Comparison of ENCODE assay signal across 11 cellular contexts in the genomic region with DNA sequence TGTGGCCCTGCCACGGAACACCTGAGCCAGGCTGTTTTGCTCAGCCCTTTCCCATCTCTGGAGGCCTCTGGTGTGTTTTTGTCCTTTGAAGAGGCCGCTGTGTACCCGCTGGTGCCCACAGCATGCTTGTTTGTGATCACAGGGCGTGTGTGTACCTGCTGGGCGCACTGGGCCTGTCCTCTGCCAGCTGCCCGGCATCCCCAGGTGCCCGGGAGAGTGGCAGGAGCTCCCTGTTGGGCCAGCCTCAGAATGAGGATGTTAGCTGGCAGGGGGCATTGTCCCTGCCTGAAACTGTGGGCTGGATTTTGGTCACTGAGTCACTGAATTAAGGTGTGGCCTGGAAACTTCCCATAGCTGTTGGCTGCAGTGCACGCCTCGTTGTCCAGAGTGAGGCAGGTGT. TPM values are rescaled to one million over a fixed set of nuclear protein-coding genes. Genes with fewer than 3 reads are reported as not detected.
A peak's percentile ranks its signal among the peaks of the same experiment; 100 is the strongest.
DNase-seq lines count a peak whose midpoint lies in the region; ATAC-seq and TF ChIP-seq lines count a peak whose summit lies in the region.
"Had no signal": no experiment of that assay in that cellular context is flagged by ENCODE, and none has a peak within 500 bp of the region (broad histone marks: within the 10 kb centered on the region; RNA-seq: fewer than 3 reads in every experiment).

No MANE protein-coding gene starts in this region.

- H3K27me3 Mint-ChIP-seq in activated T-cell treated with anti-CD3 and anti-CD28 coated beads, Interleukin-2, amount 50 U/mL, for 24 hours, result no peaks in the 10 kb centered on the region
- H3K27me3 Mint-ChIP-seq: activated CD8-positive, alpha-beta memory T cell treated with anti-CD3 and anti-CD28 coated beads, Interleukin-2, amount 10 ng/mL, durations not matched to agents 7 days and 5 days had no signal

- H3K4me3 ChIP-seq in HEK293 (ENCODE audit: low read depth, low read length) (no peak overlapping the region), prostate gland (no peak overlapping the region)

- POLR2A ChIA-PET in HEK293 (lab: Yijun Ruan, JAX) (interaction anchor here (1.3 kb wide), 1 partner anchor 31 kb away, joined by 3 read pairs; a partner anchor contains a TSS), RWPE1 (lab: Yijun Ruan, JAX; ENCODE audit: low non-redundant PET) (no interaction called here)

- no peak overlapping the region for H3K27ac ChIP-seq in HEK293 (ENCODE audit: extremely low read depth, low read depth, low read length)
- H3K27ac ChIP-seq in RWPE1, result peak overlapping the region; percentile 99
- H3K27ac ChIP-seq in prostate gland, result peak overlapping the region; percentile 96 to 98

- no peaks in the 10 kb centered on the region for H3K36me3 Mint-ChIP-seq in activated T-cell treated with anti-CD3 and anti-CD28 coated beads, Interleukin-2, amount 50 U/mL, for 24 hours (ENCODE audit: low read depth)
- H3K36me3 Mint-ChIP-seq: activated CD8-positive, alpha-beta memory T cell treated with anti-CD3 and anti-CD28 coated beads, Interleukin-2, amount 10 ng/mL, durations not matched to agents 7 days and 5 days; memory B cell had no signal

- no peak overlapping the region for H3K27ac Mint-ChIP-seq in activated T-cell treated with anti-CD3 and anti-CD28 coated beads, Interleukin-2, amount 50 U/mL, for 24 hours
- H3K27ac Mint-ChIP-seq: activated CD8-positive, alpha-beta memory T cell treated with anti-CD3 and anti-CD28 coated beads, Interleukin-2, amount 10 ng/mL, durations not matched to agents 7 days and 5 days; memory B cell had no signal

- no peak for TF ChIP-seq CTCF in HEK293 (tag by site-specific recombination; IDR thresholded peaks at IDR 0.05)
- TF ChIP-seq CTCF in RWPE1 (conservative IDR thresholded peaks at IDR 0.05; ENCODE audit: low read depth), result no peak
- no peak for TF ChIP-seq CTCF in prostate gland (IDR thresholded peaks at IDR 0.05)

- peak; percentile 67 for ATAC-seq in esophagus mucosa
- ATAC-seq in HG02885 (IDR thresholded peaks at IDR 0.05; ENCODE audit: poor library complexity, unreplicated experiment), result no peak
- no peak for ATAC-seq in GM18870 (IDR thresholded peaks at IDR 0.05; ENCODE audit: unreplicated experiment)
- ATAC-seq: activated CD8-positive, alpha-beta memory T cell treated with anti-CD3 and anti-CD28 coated beads, Interleukin-2, amount 10 ng/mL, durations not matched to agents 7 days and 5 days had no signal

- H3K36me3 ChIP-seq in HEK293 (ENCODE audit: control insufficient read depth in 2 of 2, insufficient read depth in 1 of 2, low read length in 2 of 2), result peaks cover 0 to 12% of the 10 kb centered on the region in 2 experiments; a peak in 1 of 3 replicates
- H3K36me3 ChIP-seq in prostate gland, result no peaks in the 10 kb centered on the region

- no peaks in the 10 kb centered on the region for H3K9me3 Mint-ChIP-seq in activated T-cell treated with anti-CD3 and anti-CD28 coated beads, Interleukin-2, amount 50 U/mL, for 24 hours
- H3K9me3 Mint-ChIP-seq: memory B cell had no signal

- H3K4me3 Mint-ChIP-seq in activated T-cell treated with anti-CD3 and anti-CD28 coated beads, Interleukin-2, amount 50 U/mL, for 24 hours, result no peak overlapping the region
- H3K4me3 Mint-ChIP-seq: activated CD8-positive, alpha-beta memory T cell treated with anti-CD3 and anti-CD28 coated beads, Interleukin-2, amount 10 ng/mL, durations not matched to agents 7 days and 5 days; memory B cell had no signal

- H3K27me3 ChIP-seq in prostate gland (replicated peaks; ENCODE audit: insufficient read depth), result no peaks in the 10 kb centered on the region

- TF ChIP-seq POLR2A in prostate gland (IDR thresholded peaks at IDR 0.05), result peak; percentile 46

- H3K4me1 ChIP-seq in HEK293 (ENCODE audit: control insufficient read depth, insufficient read depth, low read length) (no peaks in the 10 kb centered on the region), prostate gland (replicated peaks) (peaks cover 51% of the 10 kb centered on the region)

- intact Hi-C loops in prostate gland (cut with DNase I), result no loop called here

- H3K9me3 ChIP-seq in HEK293 (ENCODE audit: control insufficient read depth, insufficient read depth, low read depth, low read length), result no peaks in the 10 kb centered on the region
- no peaks in the 10 kb centered on the region for H3K9me3 ChIP-seq in prostate gland

- WGBS in prostate gland, result 25% methylated on average over 7 of the region's 9 CpGs

- H3K4me1 Mint-ChIP-seq in activated T-cell treated with anti-CD3 and anti-CD28 coated beads, Interleukin-2, amount 50 U/mL, for 24 hours (ENCODE audit: low read depth), result peaks cover 8% of the 10 kb centered on the region

- CTCF ChIA-PET in HEK293 (lab: Yijun Ruan, JAX), result interaction anchor here (1.1 kb wide), 1 partner anchor 42 kb away, joined by 3 read pairs; no protein-coding TSS in a partner anchor
- CTCF ChIA-PET in RWPE1 (lab: Yijun Ruan, JAX), result interaction anchor here (0.5 kb wide), 1 partner anchor 480 kb away, joined by 3 read pairs; no protein-coding TSS in a partner anchor

- DNase-seq in RWPE1 (ENCODE audit: low spot score), result peak; percentile 33
- peak; percentile 92 for DNase-seq in prostate gland (ENCODE audit: low spot score)
- no peak for DNase-seq in GF-D8 (lab: John Stamatoyannopoulos, UW)
- no peak for DNase-seq in activated T-cell treated with anti-CD3 and anti-CD28 coated beads, Interleukin-2, amount 50 U/mL, for 24 hours
- DNase-seq: activated CD8-positive, alpha-beta memory T cell treated with anti-CD3 and anti-CD28 coated beads, Interleukin-2, amount 10 ng/mL, durations not matched to agents 7 days and 5 days; SW 1271 had no signal

TF ChIP-seq in HEK293, 187 proteins besides CTCF, POLR2A, EP300 and RAD21:
- TF ChIP-seq, protein P1, sequence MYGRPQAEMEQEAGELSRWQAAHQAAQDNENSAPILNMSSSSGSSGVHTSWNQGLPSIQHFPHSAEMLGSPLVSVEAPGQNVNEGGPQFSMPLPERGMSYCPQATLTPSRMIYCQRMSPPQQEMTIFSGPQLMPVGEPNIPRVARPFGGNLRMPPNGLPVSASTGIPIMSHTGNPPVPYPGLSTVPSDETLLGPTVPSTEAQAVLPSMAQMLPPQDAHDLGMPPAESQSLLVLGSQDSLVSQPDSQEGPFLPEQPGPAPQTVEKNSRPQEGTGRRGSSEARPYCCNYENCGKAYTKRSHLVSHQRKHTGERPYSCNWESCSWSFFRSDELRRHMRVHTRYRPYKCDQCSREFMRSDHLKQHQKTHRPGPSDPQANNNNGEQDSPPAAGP (tag by site-specific recombination; IDR thresholded peaks at IDR 0.05), result no peak
- TF ChIP-seq ZIC2 (tag by site-specific recombination; IDR thresholded peaks at IDR 0.05) (peak; percentile 83), ZNF549 (tag by site-specific recombination; IDR thresholded peaks at IDR 0.05) (no peak), ZNF266 (tag by site-specific recombination; IDR thresholded peaks at IDR 0.05; ENCODE audit: low read depth) (no peak), ZXDB (tag by site-specific recombination; IDR thresholded peaks at IDR 0.05) (no peak), ZFP41 (tag by site-specific recombination; IDR thresholded peaks at IDR 0.05; ENCODE audit: borderline replicate concordance) (no peak), ZNF202 (tag by site-specific recombination; IDR thresholded peaks at IDR 0.05; ENCODE audit: borderline replicate concordance) (no peak)
- TF ChIP-seq, protein P2, sequence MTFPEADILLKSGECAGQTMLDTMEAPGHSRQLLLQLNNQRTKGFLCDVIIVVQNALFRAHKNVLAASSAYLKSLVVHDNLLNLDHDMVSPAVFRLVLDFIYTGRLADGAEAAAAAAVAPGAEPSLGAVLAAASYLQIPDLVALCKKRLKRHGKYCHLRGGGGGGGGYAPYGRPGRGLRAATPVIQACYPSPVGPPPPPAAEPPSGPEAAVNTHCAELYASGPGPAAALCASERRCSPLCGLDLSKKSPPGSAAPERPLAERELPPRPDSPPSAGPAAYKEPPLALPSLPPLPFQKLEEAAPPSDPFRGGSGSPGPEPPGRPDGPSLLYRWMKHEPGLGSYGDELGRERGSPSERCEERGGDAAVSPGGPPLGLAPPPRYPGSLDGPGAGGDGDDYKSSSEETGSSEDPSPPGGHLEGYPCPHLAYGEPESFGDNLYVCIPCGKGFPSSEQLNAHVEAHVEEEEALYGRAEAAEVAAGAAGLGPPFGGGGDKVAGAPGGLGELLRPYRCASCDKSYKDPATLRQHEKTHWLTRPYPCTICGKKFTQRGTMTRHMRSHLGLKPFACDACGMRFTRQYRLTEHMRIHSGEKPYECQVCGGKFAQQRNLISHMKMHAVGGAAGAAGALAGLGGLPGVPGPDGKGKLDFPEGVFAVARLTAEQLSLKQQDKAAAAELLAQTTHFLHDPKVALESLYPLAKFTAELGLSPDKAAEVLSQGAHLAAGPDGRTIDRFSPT (tag by site-specific recombination; IDR thresholded peaks at IDR 0.05), result no peak

RNA-seq across cellular contexts. Expression of a gene that starts 31.1 kb away (rescaled TPM):
- total RNA-seq in esophagus mucosa (111 TPM), prostate gland (100 to 1,000 TPM; 125 to 148 TPM)

Comparison
In these comparisons a context has a peak if more than half of its experiments do, and no peak if none do; other contexts are left out.
1. DNase-seq: peak in RWPE1 (single experiment) and prostate gland (single experiment); none in GF-D8 (single experiment) and activated T-cell treated with anti-CD3 and anti-CD28 coated beads, Interleukin-2, amount 50 U/mL, for 24 hours (single experiment).